5 cellular contexts compared by ENCODE assay signal in genomic region chr16:21714369-21714618, GRCh38. TPM values are rescaled to one million over a fixed set of nuclear protein-coding genes. Genes with fewer than 3 reads are reported as not detected.
"Had no signal": no experiment of that assay in that cellular context is flagged by ENCODE, and none has a peak within 500 bp of the region (broad histone marks: within the 10 kb centered on the region; RNA-seq: fewer than 3 reads in every experiment).

No MANE protein-coding gene starts in this region.

RNA-seq across cellular contexts. Expression of gene OTOA, which starts 50.5 kb away (rescaled TPM):
- total RNA-seq: activated naive CD4-positive, alpha-beta T cell treated with anti-CD3 and anti-CD28 coated beads for 36 hours; activated T-cell treated with anti-CD3 and anti-CD28 coated beads, Interleukin-2, amount 50 U/mL, for 4 hours; ascending aorta; bronchial epithelial cell had no signal
- polyA plus RNA-seq: cardiac muscle cell had no signal
